ENCODE assay signal across 8 cellular contexts in the genomic region with DNA sequence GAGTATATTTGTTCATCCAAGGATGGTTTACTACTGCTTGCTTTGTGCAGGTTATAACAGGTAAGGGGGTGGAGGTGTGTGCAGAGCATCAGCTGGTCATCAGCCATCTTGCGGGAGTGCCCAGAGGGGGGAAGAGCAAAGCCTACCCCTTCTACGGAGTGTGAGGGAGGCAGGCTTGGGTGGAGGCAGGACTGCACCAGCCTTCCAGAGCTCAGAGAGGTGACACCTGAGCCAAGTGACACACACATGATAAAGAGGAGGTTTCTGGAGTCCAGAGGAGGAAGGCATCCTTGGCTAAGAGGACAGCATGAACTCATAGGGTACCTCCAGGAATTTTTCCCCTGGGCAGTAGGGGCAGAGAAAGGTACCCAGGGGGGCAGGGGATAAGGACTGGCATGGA.
"Had no signal": no experiment of that assay in that cellular context is flagged by ENCODE, and none has a peak within 500 bp of the region (broad histone marks: within the 10 kb centered on the region; RNA-seq: fewer than 3 reads in every experiment).

No MANE protein-coding gene starts in this region.

- H3K9me3 Mint-ChIP-seq: HFFc6 had no signal

- ATAC-seq: GM23338, HCT116 had no signal

- H3K4me3 Mint-ChIP-seq: GM23338, H9, HFFc6 had no signal

- DNase-seq: GM23248, GOT3, H7, H9, HCEC 1CT, HFFc6 had no signal

- H3K27ac Mint-ChIP-seq: GM23338, HFFc6 had no signal
